Comparison of ENCODE assay signal across 8 cellular contexts in the genomic region with DNA sequence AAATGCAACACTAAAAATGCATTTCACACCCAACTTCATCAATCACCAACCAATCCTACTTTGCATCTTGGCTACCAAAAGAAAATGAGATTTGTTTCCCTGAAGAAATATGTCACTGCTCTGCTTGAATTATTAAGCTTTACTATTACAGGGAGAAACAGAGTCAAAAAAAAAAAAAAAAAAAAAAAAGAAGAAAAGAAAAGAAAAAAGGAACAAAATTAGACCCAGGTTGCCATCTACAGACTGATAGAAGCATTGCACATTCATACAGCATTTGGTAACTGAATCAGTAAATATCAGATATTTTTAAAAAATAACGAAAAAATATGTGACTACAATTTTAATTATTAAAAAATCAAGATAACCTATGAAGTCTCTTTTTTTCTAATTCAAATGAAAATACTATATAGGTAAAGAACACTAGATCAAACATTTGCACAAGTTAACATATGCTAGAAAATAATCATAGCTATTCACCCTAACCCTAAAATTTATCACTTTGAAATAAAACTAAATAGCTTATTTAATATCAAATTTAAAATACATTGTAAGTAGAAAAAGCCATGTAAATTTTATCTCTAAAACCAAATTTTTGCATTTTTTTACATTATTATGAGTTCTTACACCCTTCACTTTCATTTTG.
DNase-seq lines count a peak whose midpoint lies in the region; ATAC-seq, FAIRE-seq and TF ChIP-seq lines count a peak whose summit lies in the region.

No MANE protein-coding gene starts in this region.

- H3K9me3 Mint-ChIP-seq in CD8-positive, alpha-beta T cell, result no peaks in the 10 kb centered on the region

- H3K36me3 Mint-ChIP-seq in CD8-positive, alpha-beta T cell, result no peaks in the 10 kb centered on the region

- POLR2A ChIA-PET in CD8-positive, alpha-beta T cell (lab: Charles Lee), result no interaction called here

- DNase-seq in CD8-positive, alpha-beta T cell, result no peak
- peak; percentile 31 for DNase-seq in HT-29 (ENCODE audit: low spot score)
- DNase-seq in SK-N-DZ (ENCODE audit: low spot score), result peak; percentile 33
- DNase-seq in kidney, result no peak
- DNase-seq in globus pallidus (ENCODE audit: low spot score), result no peak
- DNase-seq in NCI-H2081 (lab: John Stamatoyannopoulos, UW), result no peak

- no peak overlapping the region for H3K9ac ChIP-seq in kidney (ENCODE audit: low read length in 2 of 2)

- H3K27me3 ChIP-seq in CD8-positive, alpha-beta T cell (ENCODE audit: insufficient read depth, low read length), result no peaks in the 10 kb centered on the region

- no peak overlapping the region for H3K4me3 Mint-ChIP-seq in CD8-positive, alpha-beta T cell

- no peaks in the 10 kb centered on the region for H3K4me1 ChIP-seq in CD8-positive, alpha-beta T cell (ENCODE audit: insufficient read depth, low read length)
- peaks cover 3 to 8% of the 10 kb centered on the region in 2 donors for H3K4me1 ChIP-seq in kidney (ENCODE audit: control insufficient read depth in 1 of 2, insufficient read depth in 1 of 2, low read depth in 1 of 2, low read length in 2 of 2)

- H3K27ac Mint-ChIP-seq in CD8-positive, alpha-beta T cell, result no peak overlapping the region

- CTCF ChIA-PET in CD8-positive, alpha-beta T cell (lab: Charles Lee), result interaction anchor here (0.6 to 2.1 kb wide), 2 partner anchors 9 to 21 kb away, joined by 3 to 5 read pairs; no protein-coding TSS in a partner anchor

- H3K4me1 Mint-ChIP-seq in CD8-positive, alpha-beta T cell (ENCODE audit: low read depth), result no peaks in the 10 kb centered on the region

- FAIRE-seq in kidney (lab: Jason Lieb, UNC), result peak; percentile 98

- ATAC-seq in CD8-positive, alpha-beta T cell, result no peak
- no peak for ATAC-seq in GM18517 (IDR thresholded peaks at IDR 0.05; ENCODE audit: unreplicated experiment)
- ATAC-seq in GM18873 (IDR thresholded peaks at IDR 0.05; ENCODE audit: low FRiP score, unreplicated experiment), result no peak

- H3K9me3 ChIP-seq in CD8-positive, alpha-beta T cell (ENCODE audit: low read length), result no peaks in the 10 kb centered on the region
- no peaks in the 10 kb centered on the region for H3K9me3 ChIP-seq in kidney (ENCODE audit: control insufficient read depth in 1 of 2, low read length in 2 of 2)

- peaks cover 6% of the 10 kb centered on the region for H3K27me3 Mint-ChIP-seq in CD8-positive, alpha-beta T cell (ENCODE audit: low read depth)

- H3K27ac ChIP-seq in CD8-positive, alpha-beta T cell (ENCODE audit: low read depth, low read length), result no peak overlapping the region
- H3K27ac ChIP-seq in kidney (ENCODE audit: low read depth in 2 of 2, low read length in 2 of 2), result no peak overlapping the region

- intact Hi-C loops in CD8-positive, alpha-beta T cell (cut with DNase I, micrococcal nuclease), result no loop called here
- intact Hi-C loops in kidney (cut with DNase I), result no loop called here

- H3K4me3 ChIP-seq in CD8-positive, alpha-beta T cell (ENCODE audit: low read depth, low read length), result no peak overlapping the region
- no peak overlapping the region for H3K4me3 ChIP-seq in kidney (ENCODE audit: low read length in 2 of 2)

- peak; percentile 43 for TF ChIP-seq CTCF in CD8-positive, alpha-beta T cell (IDR thresholded peaks at IDR 0.05)
- TF ChIP-seq CTCF in kidney (IDR thresholded peaks at IDR 0.05; ENCODE audit: borderline replicate concordance, extremely low read depth, insufficient read depth), result peak; percentile 55

- H3K36me3 ChIP-seq in CD8-positive, alpha-beta T cell (ENCODE audit: insufficient read depth, low read length), result no peaks in the 10 kb centered on the region
- H3K36me3 ChIP-seq in kidney (ENCODE audit: control insufficient read depth in 1 of 2, insufficient read depth in 2 of 2, low read length in 2 of 2), result no peaks in the 10 kb centered on the region

Comparison
In these comparisons a context has a peak if more than half of its experiments do, and no peak if none do; other contexts are left out.
1. DNase-seq: peak in HT-29 (single experiment) and SK-N-DZ (single experiment); none in CD8-positive, alpha-beta T cell (0 of 7), kidney (single experiment), globus pallidus (single experiment) and NCI-H2081 (0 of 2).